In genomic region chr17:30218689-30219266, GRCh38 we compare ENCODE assay signal across 15 cellular contexts. TPM values are rescaled to one million over a fixed set of nuclear protein-coding genes. Genes with fewer than 3 reads are reported as not detected.
"Had no signal": no experiment of that assay in that cellular context is flagged by ENCODE, and none has a peak within 500 bp of the region (broad histone marks: within the 10 kb centered on the region; RNA-seq: fewer than 3 reads in every experiment).

No MANE protein-coding gene starts in this region.

- H3K27ac Mint-ChIP-seq: activated CD4-positive, alpha-beta T cell treated with anti-CD3 and anti-CD28 coated beads, Interleukin-2, amount 10 ng/mL, durations not matched to agents 24 days and 14 days; activated T-helper 1 cell treated with anti-CD3 and anti-CD28 coated beads, Interleukin-12 subunit alpha, Interleukin-12 subunit beta, Interleukin-2, Interleukin-4 antibody, amounts not matched to agents 30 ng/mL and 10 ng/mL and 1 ng/mL, durations not matched to agents 14 hours and 24 hours and 36 hours; memory B cell; stimulated activated naive CD8-positive, alpha-beta T cell treated with anti-CD3 and anti-CD28 coated beads, Interleukin-15, Interleukin-2, amounts not matched to agents 100 ng/mL and 50 ng/mL, for 24 hours; WTC11 had no signal

- H3K9me3 Mint-ChIP-seq: activated CD4-positive, alpha-beta T cell treated with anti-CD3 and anti-CD28 coated beads, Interleukin-2, amount 10 ng/mL, durations not matched to agents 24 days and 14 days; activated T-helper 1 cell treated with anti-CD3 and anti-CD28 coated beads, Interleukin-12 subunit alpha, Interleukin-12 subunit beta, Interleukin-2, Interleukin-4 antibody, amounts not matched to agents 30 ng/mL and 10 ng/mL and 1 ng/mL, durations not matched to agents 14 hours and 24 hours and 36 hours; memory B cell; stimulated activated naive CD8-positive, alpha-beta T cell treated with anti-CD3 and anti-CD28 coated beads, Interleukin-15, Interleukin-2, amounts not matched to agents 100 ng/mL and 50 ng/mL, for 24 hours; WTC11 had no signal

- DNase-seq: activated CD4-positive, alpha-beta T cell treated with anti-CD3 and anti-CD28 coated beads, Interleukin-2, amount 10 ng/mL, durations not matched to agents 24 days and 14 days; activated naive CD4-positive, alpha-beta T cell treated with Interleukin-2 at 50 U/mL for 16 hours; caudate nucleus; colonic mucosa; effector CD4-positive, alpha-beta T cell; foreskin melanocyte; head of caudate nucleus; stimulated activated CD4-positive, alpha-beta T cell treated with anti-CD3 and anti-CD28 coated beads, Interleukin-2, amount 100 ng/mL, for 48 hours; testis had no signal

- ATAC-seq: WTC11 had no signal

- H3K4me3 Mint-ChIP-seq: activated CD4-positive, alpha-beta T cell treated with anti-CD3 and anti-CD28 coated beads, Interleukin-2, amount 10 ng/mL, durations not matched to agents 24 days and 14 days; activated T-helper 1 cell treated with anti-CD3 and anti-CD28 coated beads, Interleukin-12 subunit alpha, Interleukin-12 subunit beta, Interleukin-2, Interleukin-4 antibody, amounts not matched to agents 30 ng/mL and 10 ng/mL and 1 ng/mL, durations not matched to agents 14 hours and 24 hours and 36 hours; memory B cell; stimulated activated naive CD8-positive, alpha-beta T cell treated with anti-CD3 and anti-CD28 coated beads, Interleukin-15, Interleukin-2, amounts not matched to agents 100 ng/mL and 50 ng/mL, for 24 hours; WTC11 had no signal

- H3K4me1 ChIP-seq: colonic mucosa, testis had no signal

- FAIRE-seq: islet of Langerhans, urothelium cell line had no signal

- H3K36me3 Mint-ChIP-seq: memory B cell, WTC11 had no signal

- H3K4me1 Mint-ChIP-seq: activated CD4-positive, alpha-beta T cell treated with anti-CD3 and anti-CD28 coated beads, Interleukin-2, amount 10 ng/mL, durations not matched to agents 24 days and 14 days; memory B cell had no signal

- H3K27me3 ChIP-seq: colonic mucosa, testis had no signal

- H3K9me3 ChIP-seq: colonic mucosa, testis had no signal

- H3K36me3 ChIP-seq: colonic mucosa had no signal

- H3K27ac ChIP-seq: colonic mucosa, testis had no signal

- H3K4me3 ChIP-seq: colonic mucosa, testis had no signal

- H3K27me3 Mint-ChIP-seq: stimulated activated naive CD8-positive, alpha-beta T cell treated with anti-CD3 and anti-CD28 coated beads, Interleukin-15, Interleukin-2, amounts not matched to agents 100 ng/mL and 50 ng/mL, for 24 hours had no signal

RNA-seq across cellular contexts. Expression of gene SLC6A4, which starts 16.7 kb away (rescaled TPM):
- total RNA-seq: activated CD4-positive, alpha-beta T cell treated with anti-CD3 and anti-CD28 coated beads, Interleukin-2, amount 10 ng/mL, durations not matched to agents 24 days and 14 days; activated T-helper 1 cell treated with anti-CD3 and anti-CD28 coated beads, Interleukin-12 subunit alpha, Interleukin-12 subunit beta, Interleukin-2, Interleukin-4 antibody, amounts not matched to agents 30 ng/mL and 10 ng/mL and 1 ng/mL, durations not matched to agents 14 hours and 24 hours and 36 hours had no signal
